In genomic region chr15:100631831-100632230, GRCh38 we compare ENCODE assay signal across 1 cellular context.
TF ChIP-seq lines count a peak whose summit lies in the region.

No MANE protein-coding gene starts in this region.

TF ChIP-seq in GM23338, 12 proteins besides CTCF, POLR2A, EP300 and RAD21:
- no peak for TF ChIP-seq REST (IDR thresholded peaks at IDR 0.05; ENCODE audit: unreplicated experiment)
- no peak for TF ChIP-seq ZNF462 (CRISPR knock-in tag; IDR thresholded peaks at IDR 0.05)
- no peak for TF ChIP-seq ZNF114 (CRISPR knock-in tag; IDR thresholded peaks at IDR 0.05)
